Comparison of ENCODE assay signal across 7 cellular contexts in the genomic region with DNA sequence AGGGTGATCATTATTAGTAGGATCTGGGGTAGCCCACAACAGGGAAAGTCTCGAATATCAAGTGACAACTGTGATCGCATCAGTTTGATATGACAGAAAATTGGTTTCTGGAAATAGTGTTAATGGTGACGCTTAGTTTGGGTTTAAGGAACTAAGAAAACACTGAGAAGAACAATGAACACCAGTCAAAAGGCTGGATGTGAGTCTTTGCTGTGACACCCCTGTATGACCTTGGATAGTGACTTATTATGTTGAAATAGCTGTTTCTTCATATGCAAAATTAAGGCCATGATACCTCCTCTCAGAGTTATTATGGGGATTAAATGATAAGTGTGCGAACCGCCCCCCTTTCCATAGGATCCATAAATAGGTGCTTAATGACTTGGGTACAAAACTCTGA. TPM values are rescaled to one million over a fixed set of nuclear protein-coding genes. Genes with fewer than 3 reads are reported as not detected.
DNase-seq lines count a peak whose midpoint lies in the region; ATAC-seq and TF ChIP-seq lines count a peak whose summit lies in the region.

No MANE protein-coding gene starts in this region.

- DNase-seq in HCT116 (ENCODE audit: low read depth, low spot score) (no peak), SJSA1 (ENCODE audit: low read depth in 1 of 2, low spot score in 2 of 2) (no peak), fibroblast of villous mesenchyme (ENCODE audit: low read depth) (peak; percentile 29), T1000 (lab: John Stamatoyannopoulos, UW) (no peak), ecto neural progenitor cell (ENCODE audit: low spot score) (no peak)

- no peak overlapping the region for H2AFZ ChIP-seq in HCT116 (ENCODE audit: low read depth, low read length, poor library complexity, severe bottlenecking)

- H3K79me2 ChIP-seq in HCT116 (ENCODE audit: insufficient read depth, low read length): peaks cover 58% of the 10 kb centered on the region

- H4K20me1 ChIP-seq in HCT116 (ENCODE audit: insufficient read depth): peaks cover 13% of the 10 kb centered on the region; the same call in 1 of the 2 replicates

- no peak for ATAC-seq in HCT116
- no peak for ATAC-seq in HG03521 (IDR thresholded peaks at IDR 0.05; ENCODE audit: unreplicated experiment)

- no peak for TF ChIP-seq POLR2A in HCT116 (IDR thresholded peaks at IDR 0.05; ENCODE audit: borderline replicate concordance, extremely low read depth, insufficient read depth, insufficient read length)

- POLR2A ChIA-PET in HCT116 (lab: Charles Lee): interaction anchor here (0.5 to 1.7 kb wide), 3 partner anchors 10 to 34 kb away, joined by 3 to 8 read pairs (median 3); a partner anchor contains a TSS

- peak overlapping the region; percentile 75 for H3K4me2 ChIP-seq in HCT116 (ENCODE audit: low read length)

- BruUV-seq in HCT116 (replicated peaks; lab: Mats Ljungman, UMichigan): no TSS peak

- H3K27ac ChIP-seq in HCT116 (ENCODE audit: low read depth, low read length) (peak overlapping the region; percentile 81), SJSA1 (peak overlapping the region; percentile 53; the same call in 1 of the 2 replicates), skeletal muscle tissue (ENCODE audit: low read depth, low read length) (peak overlapping the region; percentile 86)

- H3K4me3 ChIP-seq in HCT116 (replicated peaks in 1 of 2; ENCODE audit: low read depth in 1 of 2, low read length in 2 of 2) (peak overlapping the region; percentile 93), SJSA1 (peak overlapping the region; percentile 91), fibroblast of villous mesenchyme (ENCODE audit: low read depth, low read length) (peak overlapping the region; percentile 93), skeletal muscle tissue (ENCODE audit: low read length in 3 of 3) (peak overlapping the region; percentile 84 to 98 (median 98))

- RAD21 ChIA-PET in HCT116 (lab: Charles Lee; ENCODE audit: low non-redundant PET in 1 of 2, low total read pairs in 2 of 2, uncharacterized antibody in 2 of 2, unreplicated experiment in 2 of 2): no interaction called here

- intact Hi-C loops in HCT116 (cut with micrococcal nuclease): loop anchor here (5.0 to 10.0 kb wide), 2 partner anchors 443 to 700 kb away; a partner anchor contains a TSS

- H3K36me3 ChIP-seq in HCT116 (ENCODE audit: control insufficient read depth in 1 of 2, insufficient read depth in 2 of 2, low read length in 2 of 2) (0 out of 4 replicates have a peak, but pooled peaks cover 0 to 11% of the 10 kb centered on the region in 2 experiments), SJSA1 (peaks cover 6% of the 10 kb centered on the region), skeletal muscle tissue (ENCODE audit: control insufficient read depth in 3 of 3, insufficient read depth in 3 of 3, low read length in 3 of 3) (no peaks in the 10 kb centered on the region)

- H3K9ac ChIP-seq in HCT116 (ENCODE audit: low read length) (peak overlapping the region; percentile 93), skeletal muscle tissue (ENCODE audit: low read depth in 1 of 3, low read length in 3 of 3) (peak overlapping the region; percentile 92 to 95 (median 94))

- no peaks in the 10 kb centered on the region for H3K9me2 ChIP-seq in HCT116 (ENCODE audit: insufficient read depth)

- no peak for TF ChIP-seq RAD21 in HCT116 (IDR thresholded peaks at IDR 0.05; ENCODE audit: low read depth)

- CTCF ChIA-PET in HCT116 (lab: Charles Lee): no interaction called here

- H3K9me3 ChIP-seq in HCT116 (ENCODE audit: control insufficient read depth in 1 of 2, insufficient read depth in 1 of 2, low read depth in 1 of 2, low read length in 2 of 2) (no peaks in the 10 kb centered on the region), SJSA1 (replicated peaks) (no peaks in the 10 kb centered on the region), skeletal muscle tissue (ENCODE audit: control insufficient read depth in 3 of 3, low read length in 3 of 3) (no peaks in the 10 kb centered on the region)

- H3K4me1 ChIP-seq in HCT116 (ENCODE audit: control insufficient read depth in 1 of 2, insufficient read depth in 2 of 2, low read length in 2 of 2): peaks cover 2 to 17% of the 10 kb centered on the region in 2 experiments; a peak in 2 of 4 replicates
- H3K4me1 ChIP-seq in SJSA1 (replicated peaks): peaks cover 6% of the 10 kb centered on the region
- H3K4me1 ChIP-seq in skeletal muscle tissue (ENCODE audit: control insufficient read depth in 3 of 3, insufficient read depth in 3 of 3, low read length in 3 of 3): peaks cover 13 to 38% (median 21%) of the 10 kb centered on the region in 3 donors

- no peak for TF ChIP-seq CTCF in HCT116 (IDR thresholded peaks at IDR 0.05 in 2 of 3, conservative IDR thresholded peaks at IDR 0.05 in 1 of 3; ENCODE audit: borderline replicate concordance in 1 of 3, insufficient read depth in 1 of 3, low read depth in 2 of 3, low read length in 2 of 3)
- no peak for TF ChIP-seq CTCF in fibroblast of villous mesenchyme (IDR thresholded peaks at IDR 0.05; ENCODE audit: insufficient read depth, low read depth, low read length)

- no peaks in the 10 kb centered on the region for H3K27me3 ChIP-seq in HCT116 (ENCODE audit: insufficient read depth, low read length)
- no peaks in the 10 kb centered on the region for H3K27me3 ChIP-seq in SJSA1 (replicated peaks)
- no peaks in the 10 kb centered on the region for H3K27me3 ChIP-seq in skeletal muscle tissue (ENCODE audit: control insufficient read depth in 3 of 3, insufficient read depth in 3 of 3, low read length in 3 of 3)

TF ChIP-seq in HCT116, 20 proteins besides CTCF, POLR2A, EP300 and RAD21 (continues in another document):
- TF ChIP-seq, protein P1, sequence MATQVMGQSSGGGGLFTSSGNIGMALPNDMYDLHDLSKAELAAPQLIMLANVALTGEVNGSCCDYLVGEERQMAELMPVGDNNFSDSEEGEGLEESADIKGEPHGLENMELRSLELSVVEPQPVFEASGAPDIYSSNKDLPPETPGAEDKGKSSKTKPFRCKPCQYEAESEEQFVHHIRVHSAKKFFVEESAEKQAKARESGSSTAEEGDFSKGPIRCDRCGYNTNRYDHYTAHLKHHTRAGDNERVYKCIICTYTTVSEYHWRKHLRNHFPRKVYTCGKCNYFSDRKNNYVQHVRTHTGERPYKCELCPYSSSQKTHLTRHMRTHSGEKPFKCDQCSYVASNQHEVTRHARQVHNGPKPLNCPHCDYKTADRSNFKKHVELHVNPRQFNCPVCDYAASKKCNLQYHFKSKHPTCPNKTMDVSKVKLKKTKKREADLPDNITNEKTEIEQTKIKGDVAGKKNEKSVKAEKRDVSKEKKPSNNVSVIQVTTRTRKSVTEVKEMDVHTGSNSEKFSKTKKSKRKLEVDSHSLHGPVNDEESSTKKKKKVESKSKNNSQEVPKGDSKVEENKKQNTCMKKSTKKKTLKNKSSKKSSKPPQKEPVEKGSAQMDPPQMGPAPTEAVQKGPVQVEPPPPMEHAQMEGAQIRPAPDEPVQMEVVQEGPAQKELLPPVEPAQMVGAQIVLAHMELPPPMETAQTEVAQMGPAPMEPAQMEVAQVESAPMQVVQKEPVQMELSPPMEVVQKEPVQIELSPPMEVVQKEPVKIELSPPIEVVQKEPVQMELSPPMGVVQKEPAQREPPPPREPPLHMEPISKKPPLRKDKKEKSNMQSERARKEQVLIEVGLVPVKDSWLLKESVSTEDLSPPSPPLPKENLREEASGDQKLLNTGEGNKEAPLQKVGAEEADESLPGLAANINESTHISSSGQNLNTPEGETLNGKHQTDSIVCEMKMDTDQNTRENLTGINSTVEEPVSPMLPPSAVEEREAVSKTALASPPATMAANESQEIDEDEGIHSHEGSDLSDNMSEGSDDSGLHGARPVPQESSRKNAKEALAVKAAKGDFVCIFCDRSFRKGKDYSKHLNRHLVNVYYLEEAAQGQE (IDR thresholded peaks at IDR 0.05; ENCODE audit: low read depth): no peak
- no peak for TF ChIP-seq ZNF274 (IDR thresholded peaks at IDR 0.05; ENCODE audit: low read depth, low read length)
- no peak for TF ChIP-seq ZFX (IDR thresholded peaks at IDR 0.05)
- no peak for TF ChIP-seq SRF (IDR thresholded peaks at IDR 0.05; ENCODE audit: low read depth)
- TF ChIP-seq JUND (IDR thresholded peaks at IDR 0.05): no peak
- TF ChIP-seq ELF1 (IDR thresholded peaks at IDR 0.05; ENCODE audit: borderline replicate concordance, low read depth): no peak
- TF ChIP-seq EZH2phosphoT487 (IDR thresholded peaks at IDR 0.05; ENCODE audit: borderline replicate concordance): no peak
- no peak for TF ChIP-seq SP1 (IDR thresholded peaks at IDR 0.05; ENCODE audit: low read depth)
- TF ChIP-seq EGR1 (IDR thresholded peaks at IDR 0.05; ENCODE audit: low read depth): no peak
- TF ChIP-seq, protein P2, sequence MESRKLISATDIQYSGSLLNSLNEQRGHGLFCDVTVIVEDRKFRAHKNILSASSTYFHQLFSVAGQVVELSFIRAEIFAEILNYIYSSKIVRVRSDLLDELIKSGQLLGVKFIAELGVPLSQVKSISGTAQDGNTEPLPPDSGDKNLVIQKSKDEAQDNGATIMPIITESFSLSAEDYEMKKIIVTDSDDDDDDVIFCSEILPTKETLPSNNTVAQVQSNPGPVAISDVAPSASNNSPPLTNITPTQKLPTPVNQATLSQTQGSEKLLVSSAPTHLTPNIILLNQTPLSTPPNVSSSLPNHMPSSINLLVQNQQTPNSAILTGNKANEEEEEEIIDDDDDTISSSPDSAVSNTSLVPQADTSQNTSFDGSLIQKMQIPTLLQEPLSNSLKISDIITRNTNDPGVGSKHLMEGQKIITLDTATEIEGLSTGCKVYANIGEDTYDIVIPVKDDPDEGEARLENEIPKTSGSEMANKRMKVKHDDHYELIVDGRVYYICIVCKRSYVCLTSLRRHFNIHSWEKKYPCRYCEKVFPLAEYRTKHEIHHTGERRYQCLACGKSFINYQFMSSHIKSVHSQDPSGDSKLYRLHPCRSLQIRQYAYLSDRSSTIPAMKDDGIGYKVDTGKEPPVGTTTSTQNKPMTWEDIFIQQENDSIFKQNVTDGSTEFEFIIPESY (IDR thresholded peaks at IDR 0.05; ENCODE audit: extremely low read depth, insufficient replicate concordance, low read length): no peak
- no peak for TF ChIP-seq CEBPB (IDR thresholded peaks at IDR 0.05; ENCODE audit: low read depth)
- no peak for TF ChIP-seq YY1 (IDR thresholded peaks at IDR 0.05; ENCODE audit: extremely low read depth, insufficient replicate concordance, low read depth, low read length)

RNA-seq across cellular contexts. Expression of a gene that starts 0.9 kb away (rescaled TPM):
- total RNA-seq in HCT116 (2021; ENCODE audit: unreplicated experiment) (7.1 TPM), fibroblast of villous mesenchyme (7.1 and 9.9 TPM in 2 replicates), skeletal muscle tissue (2.1 TPM)
- polyA plus RNA-seq in HCT116 (2012): 2.4 and 3.2 TPM in 2 replicates
- 7.3 and 11.1 TPM in 2 replicates for total RNA-seq in SJSA1 (2014; rRNA removed; shearing (Covaris generic))

RNA-seq across cellular contexts. Expression of a gene that starts 29.4 kb away (rescaled TPM):
- 46.8 TPM for total RNA-seq in HCT116 (2021; ENCODE audit: unreplicated experiment)
- polyA plus RNA-seq in HCT116 (2012): 21.7 and 22.9 TPM in 2 replicates
- 117 and 131 TPM in 2 replicates for total RNA-seq in SJSA1 (2014; rRNA removed; shearing (Covaris generic))
- total RNA-seq in fibroblast of villous mesenchyme: 82.8 and 108 TPM in 2 replicates
- 20.9 TPM for total RNA-seq in skeletal muscle tissue

RNA-seq across cellular contexts. Expression of a gene that starts 32.6 kb away (rescaled TPM):
- total RNA-seq in HCT116 (2021; ENCODE audit: unreplicated experiment) (53.9 TPM), fibroblast of villous mesenchyme (85.4 and 116 TPM in 2 replicates), skeletal muscle tissue (53.2 TPM)
- polyA plus RNA-seq in HCT116 (2012): 31.7 and 44.4 TPM in 2 replicates
- total RNA-seq in SJSA1 (2014; rRNA removed; shearing (Covaris generic)): 86.8 and 152 TPM in 2 replicates
